ENCODE assay signal across 19 cellular contexts in the genomic region with DNA sequence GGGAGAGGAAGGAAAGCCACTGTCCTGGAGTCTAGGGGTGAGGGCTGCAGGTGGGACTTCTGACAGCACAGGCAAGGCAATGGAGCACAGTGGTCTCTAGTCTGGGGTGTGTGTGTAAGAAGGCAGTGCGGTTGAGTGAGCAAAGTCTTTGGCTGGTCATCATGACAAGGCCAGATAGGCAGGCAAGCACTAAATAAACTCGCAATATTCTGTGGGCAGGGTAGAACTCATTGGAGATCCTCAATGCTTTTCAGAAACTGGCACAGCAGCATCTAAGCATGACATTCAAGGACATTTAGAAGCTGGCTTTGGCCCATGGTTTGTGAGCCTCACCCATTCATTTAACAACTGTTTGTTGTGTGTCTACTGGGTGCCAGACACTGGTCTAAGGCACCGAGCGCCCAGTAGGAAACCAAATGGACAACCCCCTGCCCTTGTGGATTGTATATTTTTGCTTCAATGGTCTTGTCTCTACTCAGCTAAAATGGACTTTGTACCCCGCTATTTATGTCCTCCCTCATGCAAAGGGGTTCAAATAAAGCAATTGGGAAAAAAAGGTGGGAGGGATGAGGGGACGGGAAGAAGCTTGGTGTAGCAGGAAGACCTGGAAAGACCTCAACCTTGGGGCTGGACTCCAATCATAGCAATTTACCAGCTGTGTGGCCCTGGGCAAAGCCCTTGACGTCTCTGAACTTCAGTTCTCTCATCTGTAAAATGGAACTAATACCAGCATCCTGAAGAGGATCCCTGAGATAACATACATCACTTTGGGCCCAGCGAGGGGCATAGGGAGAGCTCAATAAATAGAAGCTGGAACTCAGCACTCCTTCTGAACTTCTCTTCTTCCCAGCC.
DNase-seq lines count a peak whose midpoint lies in the region; ATAC-seq and TF ChIP-seq lines count a peak whose summit lies in the region.
"Had no signal": no experiment of that assay in that cellular context is flagged by ENCODE, and none has a peak within 500 bp of the region (broad histone marks: within the 10 kb centered on the region; RNA-seq: fewer than 3 reads in every experiment).

No MANE protein-coding gene starts in this region.

- TF ChIP-seq POLR2A in transverse colon (IDR thresholded peaks at IDR 0.05), result no peak

- intact Hi-C loops in transverse colon (cut with DNase I; ENCODE audit: low total_unique reads), result no loop called here

- no peaks in the 10 kb centered on the region for H3K79me2 ChIP-seq in fibroblast of lung (ENCODE audit: control insufficient read depth, insufficient read depth, low read length)

- in situ Hi-C loops in transverse colon (cut with MboI; ENCODE audit: low pct_ligation_motif_present in 1 of 4, low pct_unique_long_range_greater_than_20kb in 1 of 4, low sequenced_read_pairs in 3 of 4), result loop anchor here in 1 of 4 donors (25.0 kb wide), 1 partner anchor 253 kb away; a partner anchor contains a TSS

- H3K27ac ChIP-seq in BLaER1 (no peak overlapping the region), fibroblast of lung (ENCODE audit: insufficient read depth, low read length) (peak overlapping the region; percentile 12), transverse colon (no peak overlapping the region)
- H3K27ac ChIP-seq: HL-60 had no signal

- H3K27me3 ChIP-seq in BLaER1 (no peaks in the 10 kb centered on the region), fibroblast of lung (ENCODE audit: control insufficient read depth, insufficient read depth, low read length) (no peaks in the 10 kb centered on the region), transverse colon (no peaks in the 10 kb centered on the region)
- H3K27me3 ChIP-seq: BE2C had no signal

- H3K4me2 ChIP-seq in BLaER1 (peak overlapping the region; percentile 14; the same call in 1 of the 2 replicates), fibroblast of lung (ENCODE audit: extremely low read depth, insufficient read depth, low read length) (no peak overlapping the region)
- H3K4me2 ChIP-seq: SK-N-SH had no signal

- H3K4me1 Mint-ChIP-seq in T-helper 17 cell (peaks cover 2% of the 10 kb centered on the region), progenitor cell of endocrine pancreas (ENCODE audit: low read depth) (no peaks in the 10 kb centered on the region)

- no peak overlapping the region for H2AFZ ChIP-seq in fibroblast of lung (ENCODE audit: low read length)

- H3K27ac Mint-ChIP-seq in T-helper 17 cell (peak overlapping the region; percentile 27), progenitor cell of endocrine pancreas (peak overlapping the region; percentile 51)
- H3K27ac Mint-ChIP-seq: CD8-positive, alpha-beta T cell had no signal

- no peaks in the 10 kb centered on the region for H3K27me3 Mint-ChIP-seq in T-helper 17 cell
- H3K27me3 Mint-ChIP-seq in progenitor cell of endocrine pancreas, result no peaks in the 10 kb centered on the region

- WGBS in transverse colon (ENCODE audit: low coverage in 1 of 2), 2 donors, result 93 to 94% methylated on average over 7 to 8 of the region's 8 CpGs

- no peak overlapping the region for H3K4me3 ChIP-seq in BLaER1
- no peak overlapping the region for H3K4me3 ChIP-seq in fibroblast of lung (replicated peaks in 1 of 4; ENCODE audit: control extremely low read depth in 1 of 4, insufficient read depth in 1 of 4, low read depth in 3 of 4, low read length in 4 of 4)
- H3K4me3 ChIP-seq in transverse colon, result no peak overlapping the region

- TF ChIP-seq CTCF in fibroblast of lung (conservative IDR thresholded peaks at IDR 0.05 in 1 of 2, IDR thresholded peaks at IDR 0.05 in 1 of 2; ENCODE audit: low read depth in 1 of 2, low read length in 2 of 2), result no peak
- no peak for TF ChIP-seq CTCF in progenitor cell of endocrine pancreas (IDR thresholded peaks at IDR 0.05; ENCODE audit: unreplicated experiment)
- TF ChIP-seq CTCF in transverse colon (IDR thresholded peaks at IDR 0.05), result no peak

- H3K9ac ChIP-seq in BLaER1, result no peak overlapping the region
- no peak overlapping the region for H3K9ac ChIP-seq in fibroblast of lung (ENCODE audit: insufficient read depth, low read length)
- H3K9ac ChIP-seq: SK-N-SH had no signal

- H3K36me3 ChIP-seq in BLaER1 (peaks cover 90% of the 10 kb centered on the region), fibroblast of lung (ENCODE audit: control insufficient read depth, insufficient read depth, low read length) (peaks cover 22% of the 10 kb centered on the region), transverse colon (peaks cover 0 to 19% (median 0%) of the 10 kb centered on the region in 4 donors)

- H4K20me1 ChIP-seq in BLaER1 (peaks cover 16% of the 10 kb centered on the region), fibroblast of lung (ENCODE audit: control insufficient read depth, extremely low read depth, insufficient read depth, low read length) (no peaks in the 10 kb centered on the region)

- TF ChIP-seq EP300 in transverse colon (IDR thresholded peaks at IDR 0.05; ENCODE audit: low read depth), result no peak

- H3K9me3 ChIP-seq in BLaER1 (peaks cover 15% of the 10 kb centered on the region), T-helper 17 cell (ENCODE audit: control insufficient read depth, low read length, poor library complexity, severe bottlenecking) (no peaks in the 10 kb centered on the region), fibroblast of lung (ENCODE audit: control insufficient read depth, insufficient read depth, low read depth, low read length) (no peaks in the 10 kb centered on the region), transverse colon (no peaks in the 10 kb centered on the region)
- H3K9me3 ChIP-seq: BE2C, SK-N-SH had no signal

- ATAC-seq in T-helper 17 cell, result no peak
- ATAC-seq in HG03097 (IDR thresholded peaks at IDR 0.05; ENCODE audit: low FRiP score, unreplicated experiment), result no peak
- no peak for ATAC-seq in GM19463 (IDR thresholded peaks at IDR 0.05; ENCODE audit: unreplicated experiment)
- ATAC-seq: CD8-positive, alpha-beta T cell had no signal

- DNase-seq in T-helper 17 cell (no peak), fibroblast of lung (ENCODE audit: low read depth in 2 of 2) (peak in 1 of 2 donors; percentile 28), progenitor cell of endocrine pancreas (ENCODE audit: low spot score, unreplicated experiment) (no peak), AML-193 (lab: John Stamatoyannopoulos, UW) (no peak), transverse colon (no peak)
- DNase-seq: CD8-positive, alpha-beta T cell; DND-41; GDM1; H7; NCI-H1105 treated with DMSO at 0.1 percent for 48 hours; NCI-H187; NCI-H526 treated with DMSO at 0.1 percent for 48 hours; SHP77 had no signal

- no peaks in the 10 kb centered on the region for H3K4me1 ChIP-seq in BLaER1
- H3K4me1 ChIP-seq in fibroblast of lung (ENCODE audit: control insufficient read depth, extremely low read depth, insufficient read depth, low read length), result peaks cover 21% of the 10 kb centered on the region
- peaks cover 0 to 1% (median 0%) of the 10 kb centered on the region in 4 donors for H3K4me1 ChIP-seq in transverse colon
- H3K4me1 ChIP-seq: BE2C had no signal

- H3K9me3 Mint-ChIP-seq in progenitor cell of endocrine pancreas (ENCODE audit: low read depth), result no peaks in the 10 kb centered on the region
- H3K9me3 Mint-ChIP-seq: CD8-positive, alpha-beta T cell had no signal

- H3K4me3 Mint-ChIP-seq in T-helper 17 cell (no peak overlapping the region), progenitor cell of endocrine pancreas (ENCODE audit: low read depth) (no peak overlapping the region)
- H3K4me3 Mint-ChIP-seq: CD8-positive, alpha-beta T cell had no signal

- no peaks in the 10 kb centered on the region for H3K36me3 Mint-ChIP-seq in T-helper 17 cell (ENCODE audit: low read depth)
- peaks cover 30% of the 10 kb centered on the region for H3K36me3 Mint-ChIP-seq in progenitor cell of endocrine pancreas (ENCODE audit: insufficient read depth)
